ENCODE assay signal across 23 cellular contexts in the genomic region with DNA sequence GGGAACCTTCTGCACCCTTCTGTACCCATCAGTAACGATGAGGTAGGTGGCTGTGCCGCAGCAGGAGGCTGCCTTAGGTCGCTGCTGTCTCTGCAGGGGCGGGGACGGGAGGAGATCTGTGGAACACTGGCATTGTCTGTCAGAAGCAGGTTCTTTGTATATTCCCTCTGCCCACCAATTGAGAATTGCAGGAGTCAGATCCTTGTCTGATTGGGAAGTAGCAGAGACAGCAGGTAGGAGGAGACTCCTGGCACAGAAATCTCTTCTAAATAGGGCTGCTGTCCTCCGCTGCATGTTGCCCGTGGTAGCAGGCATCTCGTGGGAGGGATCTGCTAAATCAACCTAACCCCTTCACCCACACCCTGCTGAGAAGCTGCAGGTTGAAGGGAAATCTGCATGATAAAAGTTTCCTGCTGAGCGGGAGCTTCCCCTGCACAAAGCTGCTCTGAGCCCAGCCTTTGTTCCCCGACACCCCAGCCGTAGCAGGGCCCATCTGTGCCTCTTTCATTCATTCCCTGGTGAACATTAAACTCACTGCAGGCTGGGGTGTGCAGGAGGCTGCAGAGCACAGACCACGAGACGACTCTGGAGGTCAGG. TPM values are rescaled to one million over a fixed set of nuclear protein-coding genes. Genes with fewer than 3 reads are reported as not detected.
DNase-seq lines count a peak whose midpoint lies in the region; ATAC-seq and TF ChIP-seq lines count a peak whose summit lies in the region.
"Had no signal": no experiment of that assay in that cellular context is flagged by ENCODE, and none has a peak within 500 bp of the region (broad histone marks: within the 10 kb centered on the region; RNA-seq: fewer than 3 reads in every experiment).

No MANE protein-coding gene starts in this region.

- H3K4me1 Mint-ChIP-seq in CD4-positive, alpha-beta T cell (ENCODE audit: low read depth): peaks cover 9% of the 10 kb centered on the region

- H3K36me3 ChIP-seq in HUES64 (ENCODE audit: insufficient read depth, low read length): peaks cover 46% of the 10 kb centered on the region
- H3K36me3 ChIP-seq in iPS DF 6.9 (ENCODE audit: control insufficient read depth, insufficient read depth, low read length): peaks cover 5% of the 10 kb centered on the region; the same call in 1 of the 2 replicates
- H3K36me3 ChIP-seq in left ventricle myocardium inferior: peaks cover 85% of the 10 kb centered on the region
- H3K36me3 ChIP-seq: uterus had no signal

- POLR2A ChIA-PET in RWPE1 (lab: Yijun Ruan, JAX; ENCODE audit: low non-redundant PET): no interaction called here
- POLR2A ChIA-PET in CD4-positive, alpha-beta T cell (lab: Charles Lee): no interaction called here

- H3K4me1 ChIP-seq in HUES64 (ENCODE audit: insufficient read depth, low read length): peaks cover 43% of the 10 kb centered on the region
- peaks cover 3% of the 10 kb centered on the region; the same call in 1 of the 2 replicates for H3K4me1 ChIP-seq in iPS DF 6.9 (ENCODE audit: control insufficient read depth, insufficient read depth, low read length)
- no peaks in the 10 kb centered on the region for H3K4me1 ChIP-seq in left ventricle myocardium inferior
- H3K4me1 ChIP-seq: BE2C, pancreas, Peyer's patch, uterus had no signal

- no peak overlapping the region for H3K27ac Mint-ChIP-seq in CD4-positive, alpha-beta T cell

- TF ChIP-seq CTCF in RWPE1 (conservative IDR thresholded peaks at IDR 0.05; ENCODE audit: low read depth): no peak
- TF ChIP-seq CTCF in CD4-positive, alpha-beta T cell (IDR thresholded peaks at IDR 0.05): no peak
- TF ChIP-seq CTCF in left ventricle myocardium inferior (IDR thresholded peaks at IDR 0.05; ENCODE audit: borderline replicate concordance): no peak

- no peak for ATAC-seq in CD4-positive, alpha-beta T cell (ENCODE audit: poor library complexity)
- ATAC-seq in GM19035 (IDR thresholded peaks at IDR 0.05; ENCODE audit: unreplicated experiment): no peak
- ATAC-seq: K562, pancreas, T-cell had no signal

- no peak overlapping the region for H3K4me3 Mint-ChIP-seq in CD4-positive, alpha-beta T cell
- H3K4me3 Mint-ChIP-seq: T-cell had no signal

- H3K4me3 ChIP-seq in HUES64 (ENCODE audit: low read length) (peak overlapping the region; percentile 29), iPS DF 6.9 (ENCODE audit: low read length) (no peak overlapping the region), left ventricle myocardium inferior (no peak overlapping the region)
- H3K4me3 ChIP-seq: GM23248, K562, pancreas, Peyer's patch, spleen, uterus had no signal

- peaks cover 83% of the 10 kb centered on the region for H3K36me3 Mint-ChIP-seq in CD4-positive, alpha-beta T cell (ENCODE audit: low read depth)

- no peaks in the 10 kb centered on the region for H3K9me3 Mint-ChIP-seq in CD4-positive, alpha-beta T cell
- H3K9me3 Mint-ChIP-seq: T-cell had no signal

- no peaks in the 10 kb centered on the region for H3K27me3 ChIP-seq in HUES64 (ENCODE audit: insufficient read depth, low read length)
- H3K27me3 ChIP-seq in iPS DF 6.9 (ENCODE audit: control insufficient read depth, insufficient read depth, low read length): no peaks in the 10 kb centered on the region
- H3K27me3 ChIP-seq in CD4-positive, alpha-beta T cell (ENCODE audit: control insufficient read depth, insufficient read depth, low read length): no peaks in the 10 kb centered on the region
- H3K27me3 ChIP-seq in left ventricle myocardium inferior (ENCODE audit: low read depth): no peaks in the 10 kb centered on the region
- H3K27me3 ChIP-seq: BE2C, pancreas, Peyer's patch, spleen, uterus had no signal

- H3K27me3 Mint-ChIP-seq in CD4-positive, alpha-beta T cell: no peaks in the 10 kb centered on the region
- H3K27me3 Mint-ChIP-seq: T-cell had no signal

- intact Hi-C loops in CD4-positive, alpha-beta T cell (cut with DNase I, micrococcal nuclease): no loop called here
- intact Hi-C loops in left ventricle myocardium inferior (cut with micrococcal nuclease): no loop called here

- peak overlapping the region; percentile 41 for H3K9ac ChIP-seq in HUES64 (ENCODE audit: low read depth, low read length)
- H3K9ac ChIP-seq: GM23248 had no signal

- H3K27ac ChIP-seq in HUES64 (ENCODE audit: low read depth, low read length) (peak overlapping the region; percentile 83), RWPE1 (peak overlapping the region; percentile 19), iPS DF 6.9 (ENCODE audit: low read length) (no peak overlapping the region), left ventricle myocardium inferior (replicated peaks) (no peak overlapping the region)
- H3K27ac ChIP-seq in CD4-positive, alpha-beta T cell (ENCODE audit: low read depth, low read length): no peak overlapping the region
- H3K27ac ChIP-seq: GM23248, pancreas, Peyer's patch, spleen, uterus had no signal

- 3% methylated on average over 13 of the region's 13 CpGs for WGBS in HUES64
- no CpG with 5 or more reads among the region's 13 CpGs for WGBS in iPS DF 6.9 (ENCODE audit: insufficient coverage, insufficient read length)

- no peaks in the 10 kb centered on the region for H3K9me3 ChIP-seq in HUES64 (ENCODE audit: insufficient read depth, low read depth, low read length)
- no peaks in the 10 kb centered on the region for H3K9me3 ChIP-seq in iPS DF 6.9 (ENCODE audit: control insufficient read depth, insufficient read depth, low read length)
- H3K9me3 ChIP-seq in CD4-positive, alpha-beta T cell (ENCODE audit: control insufficient read depth, low read length): no peaks in the 10 kb centered on the region
- no peaks in the 10 kb centered on the region for H3K9me3 ChIP-seq in left ventricle myocardium inferior (replicated peaks)
- H3K9me3 ChIP-seq: BE2C, pancreas, Peyer's patch, spleen, uterus had no signal

- CTCF ChIA-PET in RWPE1 (lab: Yijun Ruan, JAX): interaction anchor here (0.6 kb wide), 1 partner anchor 59 kb away, joined by 3 read pairs; no protein-coding TSS in a partner anchor
- CTCF ChIA-PET in CD4-positive, alpha-beta T cell (lab: Charles Lee): no interaction called here

- DNase-seq in RWPE1 (ENCODE audit: low spot score) (no peak), iPS DF 6.9 (ENCODE audit: low read depth, low spot score) (peak; percentile 99), putamen (ENCODE audit: low spot score) (peak; percentile 89), mesenteric fat pad (ENCODE audit: low spot score) (no peak), left ventricle myocardium inferior (no peak)
- DNase-seq in CD4-positive, alpha-beta T cell: no peak
- DNase-seq: activated CD8-positive, alpha-beta memory T cell treated with anti-CD3 and anti-CD28 coated beads, Interleukin-2, amount 50 U/mL, for 4 hours; BE2C; dermis blood vessel endothelial cell; DMS79; GM23248; mesenchymal stem cell; NCI-H1092 treated with DMSO at 0.1 percent for 48 hours; NCI-H526 treated with DMSO at 0.1 percent for 48 hours; pancreas; Peyer's patch; spleen; stimulated activated naive CD4-positive, alpha-beta T cell treated with Interleukin-2 at 50 U/mL for 16 hours; T-cell; uterus had no signal

RNA-seq across cellular contexts. Expression of gene SARS1, which starts 15.9 kb away (rescaled TPM):
- 88.7 TPM for polyA plus RNA-seq in HUES64 (2013, experiment 1 of 2)
- 99.5 TPM for polyA plus RNA-seq in HUES64 (2013, experiment 2 of 2)
- total RNA-seq in CD4-positive, alpha-beta T cell: 100 to 1,000 TPM; 122 to 131 TPM
- total RNA-seq in mesenteric fat pad (119 TPM), left ventricle myocardium inferior (92.0 TPM)

RNA-seq across cellular contexts. Expression of gene CELSR2, which starts 19.7 kb away (rescaled TPM):
- polyA plus RNA-seq in HUES64 (2013, experiment 1 of 2): 13.5 TPM
- polyA plus RNA-seq in HUES64 (2013, experiment 2 of 2): 18.2 TPM
- total RNA-seq in CD4-positive, alpha-beta T cell: 1 to 10 TPM; 3.6 TPM
- total RNA-seq in mesenteric fat pad (1.5 TPM), left ventricle myocardium inferior (4.2 TPM)

RNA-seq across cellular contexts. Expression of gene PSRC1, which starts 53.3 kb away (rescaled TPM):
- 47.7 TPM for polyA plus RNA-seq in HUES64 (2013, experiment 1 of 2)
- polyA plus RNA-seq in HUES64 (2013, experiment 2 of 2): 54.1 TPM
- total RNA-seq in CD4-positive, alpha-beta T cell: under 1 TPM; 0.22 to 0.91 TPM
- total RNA-seq in mesenteric fat pad (0.90 TPM), left ventricle myocardium inferior (0.80 TPM)

Comparison
In these comparisons a context has a peak if more than half of its experiments do, and no peak if none do; other contexts are left out.
1. H3K27ac ChIP-seq: peak in HUES64 (single experiment) and RWPE1 (single experiment); none in iPS DF 6.9 (single experiment), CD4-positive, alpha-beta T cell (single experiment) and left ventricle myocardium inferior (single experiment).
2. DNase-seq: peak in iPS DF 6.9 (single experiment) and putamen (single experiment); none in RWPE1 (single experiment), CD4-positive, alpha-beta T cell (0 of 10), mesenteric fat pad (single experiment) and left ventricle myocardium inferior (single experiment).